In genomic region chr16:89634463-89635385, GRCh38 we compare ENCODE assay signal across 1 cellular context.
A peak's percentile ranks its signal among the peaks of the same experiment; 100 is the strongest.
TF ChIP-seq lines count a peak whose summit lies in the region.
"Not testable (repeated sequence)": the region's sequence is repeated elsewhere in the genome, so short reads cannot be mapped to it uniquely, and the experiment has no call there.

No MANE protein-coding gene starts in this region.

TF ChIP-seq in K562, 482 proteins besides CTCF, POLR2A, EP300 and RAD21:
- TF ChIP-seq ETV6 (IDR thresholded peaks at IDR 0.05; ENCODE audit: borderline replicate concordance in 1 of 2, low read depth in 2 of 2, low read length in 1 of 2) (peak in 1 of 2 experiments; percentile 71; a peak in 2 of 4 replicates), PCBP1 (IDR thresholded peaks at IDR 0.05; ENCODE audit: low read depth, low read length, poor library complexity, severe bottlenecking) (peak; percentile 49)
- TF ChIP-seq ETV6 (CRISPR knock-in tag; IDR thresholded peaks at IDR 0.05; ENCODE audit: borderline replicate concordance): not testable (repeated sequence)
TF ChIP-seq in K562: peak in this region for 2; not testable (repeated sequence) for 480.
